ENCODE assay signal across 22 cellular contexts in genomic region chr2:27137322-27137935, GRCh38. TPM values are rescaled to one million over a fixed set of nuclear protein-coding genes. Genes with fewer than 3 reads are reported as not detected.
DNase-seq lines count a peak whose midpoint lies in the region; ATAC-seq, FAIRE-seq and TF ChIP-seq lines count a peak whose summit lies in the region.
"Had no signal": no experiment of that assay in that cellular context is flagged by ENCODE, and none has a peak within 500 bp of the region (broad histone marks: within the 10 kb centered on the region; RNA-seq: fewer than 3 reads in every experiment).

No MANE protein-coding gene starts in this region.

- FAIRE-seq in HepG2 (lab: Jason Lieb, UNC) (no peak), frontal cortex (lab: Jason Lieb, UNC) (no peak)
- FAIRE-seq: A549, G401.6, GM12892, H54 had no signal

- TF ChIP-seq RAD21 in HepG2 (CRISPR knock-in tag; IDR thresholded peaks at IDR 0.05), result no peak

- no peaks in the 10 kb centered on the region; the same call in 1 of the 2 replicates for H4K20me1 ChIP-seq in HepG2 (ENCODE audit: insufficient read depth, low read length)

- no peak overlapping the region for H3K27ac ChIP-seq in HepG2 (ENCODE audit: extremely low read length, insufficient read depth, low read length)
- H3K27ac ChIP-seq in right lobe of liver, result no peak overlapping the region
- H3K27ac ChIP-seq: A549, GM23248 had no signal

- peaks cover 9% of the 10 kb centered on the region for H3K27me3 Mint-ChIP-seq in neural crest cell (ENCODE audit: low read depth)
- H3K27me3 Mint-ChIP-seq: CD4-positive, alpha-beta memory T cell had no signal

- no peaks in the 10 kb centered on the region for H3K36me3 Mint-ChIP-seq in neural crest cell (ENCODE audit: low read depth)

- no peak overlapping the region for H3K4me2 ChIP-seq in HepG2 (ENCODE audit: low read depth, low read length)
- H3K4me2 ChIP-seq: A549 had no signal

- no peak for TF ChIP-seq POLR2A in HepG2 (IDR thresholded peaks at IDR 0.05; ENCODE audit: insufficient read depth in 1 of 2, low read depth in 2 of 2, low read length in 2 of 2)
- TF ChIP-seq POLR2A in right lobe of liver (IDR thresholded peaks at IDR 0.05), result no peak

- no peak; the same call in 2 of the 3 replicates for ATAC-seq in HepG2
- no peak for ATAC-seq in right lobe of liver
- ATAC-seq: A549 had no signal

- no peaks in the 10 kb centered on the region for H3K9me3 Mint-ChIP-seq in neural crest cell
- H3K9me3 Mint-ChIP-seq: HFFc6 had no signal

- TF ChIP-seq EP300 in HepG2 (IDR thresholded peaks at IDR 0.05; ENCODE audit: low read depth in 2 of 2, low read length in 2 of 2) (no peak), HepG2 (CRISPR knock-in tag; IDR thresholded peaks at IDR 0.05; ENCODE audit: borderline replicate concordance) (no peak)

- no peak overlapping the region for H3K9ac ChIP-seq in HepG2 (ENCODE audit: insufficient read depth, low read depth, low read length)
- H3K9ac ChIP-seq: GM23248 had no signal

- peaks cover 12% of the 10 kb centered on the region for H3K4me1 Mint-ChIP-seq in neural crest cell

- CTCF ChIA-PET in HepG2 (lab: Yijun Ruan, JAX; ENCODE audit: low intra/inter-chr PET ratio, low total read pairs), result no interaction called here

- H2AFZ ChIP-seq in HepG2 (ENCODE audit: low read length), result peak overlapping the region; percentile 33
- H2AFZ ChIP-seq: GM23248 had no signal

- POLR2A ChIA-PET in HepG2 (lab: Yijun Ruan, JAX), result interaction anchor here (0.6 to 2.2 kb wide), 2 partner anchors 14 to 39 kb away, joined by 4 to 7 read pairs; partner anchors contain the start of gene ABHD1

- H3K27me3 ChIP-seq in HepG2 (ENCODE audit: control insufficient read depth in 1 of 2, insufficient read depth in 2 of 2, low read length in 2 of 2) (peaks cover 6 to 21% of the 10 kb centered on the region in 2 experiments; a peak in 3 of 5 replicates), right lobe of liver (no peaks in the 10 kb centered on the region)

- H3K4me3 ChIP-seq in HepG2 (replicated peaks in 1 of 3; ENCODE audit: insufficient read depth in 1 of 3, low read depth in 2 of 3, low read length in 3 of 3) (no peak overlapping the region), right lobe of liver (no peak overlapping the region)
- H3K4me3 ChIP-seq: A549, GM23248, HAP-1 had no signal

- TF ChIP-seq CTCF in HepG2 (CRISPR knock-in tag; IDR thresholded peaks at IDR 0.05) (no peak), right lobe of liver (IDR thresholded peaks at IDR 0.05) (no peak), neural crest cell (conservative IDR thresholded peaks at IDR 0.05) (no peak)

- BruUV-seq in HepG2 (replicated peaks; lab: Mats Ljungman, UMichigan), result no TSS peak

- in situ Hi-C loops in HepG2 (cut with HindIII; ENCODE audit: extremely low pct_ligation_motif_present, low pct_unique_long_range_greater_than_20kb), result no loop called here

- no peak for DNase-seq in HepG2 (ENCODE audit: low spot score)
- DNase-seq in right lobe of liver, result no peak
- DNase-seq in islet precursor cell, result peak; percentile 53
- no peak for DNase-seq in neural crest cell (ENCODE audit: low read depth, low spot score)
- DNase-seq in HPDE6-E6E7 (ENCODE audit: extremely low spot score), result no peak
- DNase-seq in frontal cortex (ENCODE audit: low spot score in 2 of 2), result no peak
- no peak for DNase-seq in NCI-H226
- DNase-seq: 8988T; ACHN; C1 segment of cervical spinal cord; Calu3; CD4-positive, alpha-beta memory T cell; COR-L47; DND-41; GM23248; HFFc6 had no signal

- intact Hi-C loops in HepG2 (cut with micrococcal nuclease; ENCODE audit: unreplicated experiment) (no loop called here), right lobe of liver (cut with DNase I) (loop anchor here in 1 of 2 donors (10.0 kb wide), 1 partner anchor 137 kb away; the partner anchor contains the start of gene DNAJC5G)

- H3K9me3 ChIP-seq in HepG2 (ENCODE audit: low read length) (no peaks in the 10 kb centered on the region), right lobe of liver (no peaks in the 10 kb centered on the region)
- H3K9me3 ChIP-seq: A549, HAP-1 had no signal

- WGBS in HepG2 (ENCODE audit: low lambda C conversion rate), result 80% methylated on average over 16 of the region's 21 CpGs
- WGBS in right lobe of liver (ENCODE audit: insufficient coverage, low coverage, low lambda C conversion rate, missing lambda C conversion rate), result 42% methylated on average over 1 of the region's 21 CpGs

- peak overlapping the region; percentile 47 for H3K4me3 Mint-ChIP-seq in neural crest cell
- H3K4me3 Mint-ChIP-seq: HFFc6 had no signal

- H3K27ac Mint-ChIP-seq in neural crest cell (ENCODE audit: unreplicated experiment), result no peak overlapping the region
- H3K27ac Mint-ChIP-seq: HFFc6 had no signal

- H3K79me2 ChIP-seq in HepG2 (ENCODE audit: insufficient read depth, low read length), result peaks cover 20% of the 10 kb centered on the region

- peaks cover 40% of the 10 kb centered on the region for H3K4me1 ChIP-seq in HepG2 (ENCODE audit: insufficient read depth, low read length)
- H3K4me1 ChIP-seq in right lobe of liver, result peaks cover 0 to 13% (median 4%) of the 10 kb centered on the region in 4 donors

- H3K36me3 ChIP-seq in HepG2 (replicated peaks in 1 of 2; ENCODE audit: control insufficient read depth in 1 of 2, insufficient read depth in 2 of 2, low read length in 2 of 2) (peaks cover 3 to 10% of the 10 kb centered on the region in 2 experiments), right lobe of liver (peaks cover 0 to 2% (median 0%) of the 10 kb centered on the region in 4 donors)

RNA-seq across cellular contexts. Expression of gene PRR30, which starts 1.8 kb away (rescaled TPM):
- total RNA-seq in HepG2 (2016; rRNA removed; fragmentation: Illumina TruSeq; extraction: Trizol) (not detected in 2 replicates), right lobe of liver (not detected), neural crest cell (not detected in 2 replicates), frontal cortex (not detected)
- total RNA-seq in HepG2 (2016; cell fraction: cytosol; rRNA removed; fragmentation: Illumina TruSeq; extraction: Trizol; ENCODE audit: low read depth), result not detected in 2 replicates
- total RNA-seq in HepG2 (2016; cell fraction: insoluble cytoplasmic fraction; rRNA removed; fragmentation: Illumina TruSeq; extraction: Trizol), result not detected in 2 replicates
- not detected in 2 replicates for total RNA-seq in HepG2 (2016; cell fraction: membrane; rRNA removed; fragmentation: Illumina TruSeq; extraction: Trizol)
- not detected in 2 replicates for total RNA-seq in HepG2 (2016; cell fraction: nucleus; rRNA removed; fragmentation: Illumina TruSeq; extraction: Trizol)
- polyA plus RNA-seq in HepG2 (2011; rRNA removed), result not detected in 2 replicates
- not detected in 2 replicates for polyA plus RNA-seq in HepG2 (2011; cell fraction: cytosol; rRNA removed)
- polyA plus RNA-seq in HepG2 (2011; cell fraction: nucleus; rRNA removed), result not detected in 2 replicates
- not detected in 2 replicates for polyA plus RNA-seq in HepG2 (2012)
- polyA plus RNA-seq in HepG2 (2016; cell fraction: cytosol; fragmentation: Illumina TruSeq; extraction: Trizol; ENCODE audit: low read depth), result not detected in 2 replicates
- polyA plus RNA-seq in HepG2 (2016; cell fraction: insoluble cytoplasmic fraction; fragmentation: Illumina TruSeq; extraction: Trizol; ENCODE audit: low read depth), result not detected in 2 replicates
- not detected in 2 replicates for polyA plus RNA-seq in HepG2 (2016; cell fraction: membrane; fragmentation: Illumina TruSeq; extraction: Trizol; ENCODE audit: low read depth)
- polyA plus RNA-seq in HepG2 (2016; cell fraction: nucleus; fragmentation: Illumina TruSeq; extraction: Trizol; ENCODE audit: insufficient read depth, low read depth), result not detected in 2 replicates
- not detected in 2 replicates for polyA minus RNA-seq in HepG2 (2011; rRNA and poly(A)+ RNA removed; ENCODE audit: low replicate concordance)
- polyA minus RNA-seq in HepG2 (2011; cell fraction: cytosol; rRNA and poly(A)+ RNA removed), result not detected in 2 replicates
- polyA minus RNA-seq in HepG2 (2011; cell fraction: nucleus; rRNA and poly(A)+ RNA removed), result not detected in 2 replicates
- total RNA-seq: Calu3; CD4-positive, alpha-beta memory T cell; GM23248; HFFc6 had no signal
- polyA plus RNA-seq: A549; BJ; CD4-positive, alpha-beta memory T cell; GM23248 had no signal

RNA-seq across cellular contexts. Expression of gene PREB, which starts 3.0 kb away (rescaled TPM):
- total RNA-seq in HepG2 (2016; rRNA removed; fragmentation: Illumina TruSeq; extraction: Trizol), result 112 and 119 TPM in 2 replicates
- 39.9 and 63.7 TPM in 2 replicates for total RNA-seq in HepG2 (2016; cell fraction: cytosol; rRNA removed; fragmentation: Illumina TruSeq; extraction: Trizol; ENCODE audit: low read depth)
- total RNA-seq in HepG2 (2016; cell fraction: insoluble cytoplasmic fraction; rRNA removed; fragmentation: Illumina TruSeq; extraction: Trizol), result 110 and 115 TPM in 2 replicates
- 96.6 and 139 TPM in 2 replicates for total RNA-seq in HepG2 (2016; cell fraction: membrane; rRNA removed; fragmentation: Illumina TruSeq; extraction: Trizol)
- total RNA-seq in HepG2 (2016; cell fraction: nucleus; rRNA removed; fragmentation: Illumina TruSeq; extraction: Trizol), result 53.1 and 57.3 TPM in 2 replicates
- 192 and 208 TPM in 2 replicates for polyA plus RNA-seq in HepG2 (2011; rRNA removed)
- polyA plus RNA-seq in HepG2 (2011; cell fraction: cytosol; rRNA removed), result 183 and 221 TPM in 2 replicates
- 169 and 222 TPM in 2 replicates for polyA plus RNA-seq in HepG2 (2011; cell fraction: nucleus; rRNA removed)
- 99.5 and 112 TPM in 2 replicates for polyA plus RNA-seq in HepG2 (2012)
- polyA plus RNA-seq in HepG2 (2016; cell fraction: cytosol; fragmentation: Illumina TruSeq; extraction: Trizol; ENCODE audit: low read depth), result 38.3 and 64.2 TPM in 2 replicates
- polyA plus RNA-seq in HepG2 (2016; cell fraction: insoluble cytoplasmic fraction; fragmentation: Illumina TruSeq; extraction: Trizol; ENCODE audit: low read depth), result 119 and 122 TPM in 2 replicates
- 80.1 and 115 TPM in 2 replicates for polyA plus RNA-seq in HepG2 (2016; cell fraction: membrane; fragmentation: Illumina TruSeq; extraction: Trizol; ENCODE audit: low read depth)
- polyA plus RNA-seq in HepG2 (2016; cell fraction: nucleus; fragmentation: Illumina TruSeq; extraction: Trizol; ENCODE audit: insufficient read depth, low read depth), result 90.6 and 93.2 TPM in 2 replicates
- polyA minus RNA-seq in HepG2 (2011; rRNA and poly(A)+ RNA removed; ENCODE audit: low replicate concordance), result 178 and 487 TPM in 2 replicates
- 57.6 and 60.2 TPM in 2 replicates for polyA minus RNA-seq in HepG2 (2011; cell fraction: cytosol; rRNA and poly(A)+ RNA removed)
- 52.7 and 73.4 TPM in 2 replicates for polyA minus RNA-seq in HepG2 (2011; cell fraction: nucleus; rRNA and poly(A)+ RNA removed)
- 100 to 1,000 TPM in 2 of 6 experiments, 10 to 100 TPM in 4; 27.1 to 102 (median 59.2) TPM for total RNA-seq in right lobe of liver
- total RNA-seq in neural crest cell, result 52.5 and 56.3 TPM in 2 replicates
- 20.8 TPM for total RNA-seq in frontal cortex

RNA-seq across cellular contexts. Expression of gene TCF23, which starts 11.4 kb away (rescaled TPM):
- total RNA-seq in HepG2 (2016; rRNA removed; fragmentation: Illumina TruSeq; extraction: Trizol) (0.02 and 0.04 TPM in 2 replicates), right lobe of liver (under 1 TPM in 1 of 6 experiments, not detected in 5; 0.04 TPM), neural crest cell (not detected in 2 replicates), frontal cortex (not detected)
- total RNA-seq in HepG2 (2016; cell fraction: cytosol; rRNA removed; fragmentation: Illumina TruSeq; extraction: Trizol; ENCODE audit: low read depth), result not detected in 2 replicates
- total RNA-seq in HepG2 (2016; cell fraction: insoluble cytoplasmic fraction; rRNA removed; fragmentation: Illumina TruSeq; extraction: Trizol), result 0.15 TPM in 1 of 2 replicates, not detected in the other
- not detected in 2 replicates for total RNA-seq in HepG2 (2016; cell fraction: membrane; rRNA removed; fragmentation: Illumina TruSeq; extraction: Trizol)
- total RNA-seq in HepG2 (2016; cell fraction: nucleus; rRNA removed; fragmentation: Illumina TruSeq; extraction: Trizol), result not detected in 2 replicates
- 1.4 TPM in 2 replicates for polyA plus RNA-seq in HepG2 (2011; rRNA removed)
- 0.98 and 1.1 TPM in 2 replicates for polyA plus RNA-seq in HepG2 (2011; cell fraction: cytosol; rRNA removed)
- polyA plus RNA-seq in HepG2 (2011; cell fraction: nucleus; rRNA removed), result 1.7 and 2.0 TPM in 2 replicates
- 0.80 and 1.5 TPM in 2 replicates for polyA plus RNA-seq in HepG2 (2012)
- polyA plus RNA-seq in HepG2 (2016; cell fraction: cytosol; fragmentation: Illumina TruSeq; extraction: Trizol; ENCODE audit: low read depth), result not detected in 2 replicates
- not detected in 2 replicates for polyA plus RNA-seq in HepG2 (2016; cell fraction: insoluble cytoplasmic fraction; fragmentation: Illumina TruSeq; extraction: Trizol; ENCODE audit: low read depth)
- polyA plus RNA-seq in HepG2 (2016; cell fraction: membrane; fragmentation: Illumina TruSeq; extraction: Trizol; ENCODE audit: low read depth), result not detected in 2 replicates
- 0.12 TPM in 1 of 2 replicates, not detected in the other for polyA plus RNA-seq in HepG2 (2016; cell fraction: nucleus; fragmentation: Illumina TruSeq; extraction: Trizol; ENCODE audit: insufficient read depth, low read depth)
- 1.3 TPM in 1 of 2 replicates, not detected in the other for polyA minus RNA-seq in HepG2 (2011; rRNA and poly(A)+ RNA removed; ENCODE audit: low replicate concordance)
- polyA minus RNA-seq in HepG2 (2011; cell fraction: cytosol; rRNA and poly(A)+ RNA removed), result 0.49 and 0.70 TPM in 2 replicates
- polyA minus RNA-seq in HepG2 (2011; cell fraction: nucleus; rRNA and poly(A)+ RNA removed), result 0.52 and 0.62 TPM in 2 replicates
- total RNA-seq: Calu3; CD4-positive, alpha-beta memory T cell; GM23248; HFFc6 had no signal
- polyA plus RNA-seq: A549; BJ; CD4-positive, alpha-beta memory T cell; GM23248 had no signal

RNA-seq across cellular contexts. Expression of gene ABHD1, which starts 13.8 kb away (rescaled TPM):
- 0.04 TPM in 1 of 2 replicates, not detected in the other for total RNA-seq in HepG2 (2016; rRNA removed; fragmentation: Illumina TruSeq; extraction: Trizol)
- total RNA-seq in HepG2 (2016; cell fraction: cytosol; rRNA removed; fragmentation: Illumina TruSeq; extraction: Trizol; ENCODE audit: low read depth), result 0.40 and 0.44 TPM in 2 replicates
- total RNA-seq in HepG2 (2016; cell fraction: insoluble cytoplasmic fraction; rRNA removed; fragmentation: Illumina TruSeq; extraction: Trizol), result 0.15 and 0.22 TPM in 2 replicates
- 0.28 and 0.52 TPM in 2 replicates for total RNA-seq in HepG2 (2016; cell fraction: membrane; rRNA removed; fragmentation: Illumina TruSeq; extraction: Trizol)
- total RNA-seq in HepG2 (2016; cell fraction: nucleus; rRNA removed; fragmentation: Illumina TruSeq; extraction: Trizol), result not detected in 2 replicates
- polyA plus RNA-seq in HepG2 (2011; rRNA removed), result 0.81 and 0.85 TPM in 2 replicates
- 0.62 and 0.63 TPM in 2 replicates for polyA plus RNA-seq in HepG2 (2011; cell fraction: cytosol; rRNA removed)
- polyA plus RNA-seq in HepG2 (2011; cell fraction: nucleus; rRNA removed), result 3.5 and 4.0 TPM in 2 replicates
- polyA plus RNA-seq in HepG2 (2012), result 1.7 and 1.8 TPM in 2 replicates
- 0.51 and 0.72 TPM in 2 replicates for polyA plus RNA-seq in HepG2 (2016; cell fraction: cytosol; fragmentation: Illumina TruSeq; extraction: Trizol; ENCODE audit: low read depth)
- polyA plus RNA-seq in HepG2 (2016; cell fraction: insoluble cytoplasmic fraction; fragmentation: Illumina TruSeq; extraction: Trizol; ENCODE audit: low read depth), result not detected in 2 replicates
- 0.34 and 0.47 TPM in 2 replicates for polyA plus RNA-seq in HepG2 (2016; cell fraction: membrane; fragmentation: Illumina TruSeq; extraction: Trizol; ENCODE audit: low read depth)
- 0.69 TPM in 1 of 2 replicates, not detected in the other for polyA plus RNA-seq in HepG2 (2016; cell fraction: nucleus; fragmentation: Illumina TruSeq; extraction: Trizol; ENCODE audit: insufficient read depth, low read depth)
- polyA minus RNA-seq in HepG2 (2011; rRNA and poly(A)+ RNA removed; ENCODE audit: low replicate concordance), result 0.72 TPM in 1 of 2 replicates, not detected in the other
- polyA minus RNA-seq in HepG2 (2011; cell fraction: cytosol; rRNA and poly(A)+ RNA removed), result not detected in 2 replicates
- 0.26 and 1.4 TPM in 2 replicates for polyA minus RNA-seq in HepG2 (2011; cell fraction: nucleus; rRNA and poly(A)+ RNA removed)
- 1 to 10 TPM in 3 of 6 experiments, under 1 TPM in 3; 0.74 to 3.2 (median 1.1) TPM for total RNA-seq in right lobe of liver
- total RNA-seq in neural crest cell, result 0.47 and 0.82 TPM in 2 replicates
- total RNA-seq in frontal cortex, result 0.41 TPM
- total RNA-seq: GM23248, HFFc6 had no signal
- polyA plus RNA-seq: BJ, GM23248 had no signal

RNA-seq across cellular contexts. Expression of gene CGREF1, which starts 18.5 kb away (rescaled TPM):
- total RNA-seq in HepG2 (2016; rRNA removed; fragmentation: Illumina TruSeq; extraction: Trizol) (7.0 and 13.9 TPM in 2 replicates), right lobe of liver (10 to 100 TPM in 2 of 6 experiments, 1 to 10 TPM in 4; 2.5 to 33.2 (median 7.7) TPM), neural crest cell (1.3 and 2.1 TPM in 2 replicates), frontal cortex (18.3 TPM)
- total RNA-seq in HepG2 (2016; cell fraction: cytosol; rRNA removed; fragmentation: Illumina TruSeq; extraction: Trizol; ENCODE audit: low read depth), result 7.2 and 7.6 TPM in 2 replicates
- 6.8 and 14.7 TPM in 2 replicates for total RNA-seq in HepG2 (2016; cell fraction: insoluble cytoplasmic fraction; rRNA removed; fragmentation: Illumina TruSeq; extraction: Trizol)
- total RNA-seq in HepG2 (2016; cell fraction: membrane; rRNA removed; fragmentation: Illumina TruSeq; extraction: Trizol), result 9.9 and 14.3 TPM in 2 replicates
- 11.7 and 13.6 TPM in 2 replicates for total RNA-seq in HepG2 (2016; cell fraction: nucleus; rRNA removed; fragmentation: Illumina TruSeq; extraction: Trizol)
- polyA plus RNA-seq in HepG2 (2011; rRNA removed), result 23.4 and 30.8 TPM in 2 replicates
- polyA plus RNA-seq in HepG2 (2011; cell fraction: cytosol; rRNA removed), result 26.4 and 27.5 TPM in 2 replicates
- polyA plus RNA-seq in HepG2 (2011; cell fraction: nucleus; rRNA removed), result 30.3 and 37.8 TPM in 2 replicates
- polyA plus RNA-seq in HepG2 (2012), result 29.7 and 31.5 TPM in 2 replicates
- 9.6 and 11.3 TPM in 2 replicates for polyA plus RNA-seq in HepG2 (2016; cell fraction: cytosol; fragmentation: Illumina TruSeq; extraction: Trizol; ENCODE audit: low read depth)
- 9.2 and 9.7 TPM in 2 replicates for polyA plus RNA-seq in HepG2 (2016; cell fraction: insoluble cytoplasmic fraction; fragmentation: Illumina TruSeq; extraction: Trizol; ENCODE audit: low read depth)
- 12.0 and 14.2 TPM in 2 replicates for polyA plus RNA-seq in HepG2 (2016; cell fraction: membrane; fragmentation: Illumina TruSeq; extraction: Trizol; ENCODE audit: low read depth)
- polyA plus RNA-seq in HepG2 (2016; cell fraction: nucleus; fragmentation: Illumina TruSeq; extraction: Trizol; ENCODE audit: insufficient read depth, low read depth), result 23.5 and 24.6 TPM in 2 replicates
- polyA minus RNA-seq in HepG2 (2011; rRNA and poly(A)+ RNA removed; ENCODE audit: low replicate concordance), result 0.09 and 14.9 TPM in 2 replicates
- 5.9 and 7.1 TPM in 2 replicates for polyA minus RNA-seq in HepG2 (2011; cell fraction: cytosol; rRNA and poly(A)+ RNA removed)
- polyA minus RNA-seq in HepG2 (2011; cell fraction: nucleus; rRNA and poly(A)+ RNA removed), result 10.7 and 13.8 TPM in 2 replicates
